Comparison of ENCODE assay signal across 18 cellular contexts in genomic region chr6:1377526-1378223, GRCh38. TPM values are rescaled to one million over a fixed set of nuclear protein-coding genes. Genes with fewer than 3 reads are reported as not detected.
DNase-seq lines count a peak whose midpoint lies in the region; ATAC-seq and TF ChIP-seq lines count a peak whose summit lies in the region.
"Had no signal": no experiment of that assay in that cellular context is flagged by ENCODE, and none has a peak within 500 bp of the region (broad histone marks: within the 10 kb centered on the region; RNA-seq: fewer than 3 reads in every experiment).

No MANE protein-coding gene starts in this region.

- intact Hi-C loops in activated T-helper 1 cell treated with anti-CD3 and anti-CD28 coated beads, Interleukin-12 subunit alpha, Interleukin-12 subunit beta, Interleukin-2, Interleukin-4 antibody, amounts not matched to agents 30 ng/mL and 10 ng/mL and 1 ng/mL, durations not matched to agents 14 hours and 24 hours and 36 hours (cut with micrococcal nuclease): loop anchor here (2.0 to 5.0 kb wide), 2 partner anchors 63 to 1850 kb away; partner anchors contain the start of gene TUBB2B
- intact Hi-C loops in lower lobe of right lung (cut with DNase I): no loop called here
- intact Hi-C loops in testis (cut with DNase I; ENCODE audit: low total_unique reads): no loop called here

- H3K27ac ChIP-seq in lower lobe of right lung (no peak overlapping the region), testis (no peak overlapping the region)
- H3K27ac ChIP-seq: uterus had no signal

- H3K27ac Mint-ChIP-seq in activated T-cell treated with anti-CD3 and anti-CD28 coated beads, Interleukin-2, amount 50 U/mL, for 72 hours: peak overlapping the region; percentile 83
- peak overlapping the region; percentile 68 for H3K27ac Mint-ChIP-seq in activated T-helper 1 cell treated with anti-CD3 and anti-CD28 coated beads, Interleukin-12 subunit alpha, Interleukin-12 subunit beta, Interleukin-2, Interleukin-4 antibody, amounts not matched to agents 30 ng/mL and 10 ng/mL and 1 ng/mL, durations not matched to agents 14 hours and 24 hours and 36 hours
- H3K27ac Mint-ChIP-seq: activated naive CD4-positive, alpha-beta T cell treated with anti-CD3 and anti-CD28 coated beads, Interleukin-2, amount 50 U/mL, for 72 hours had no signal

- no peaks in the 10 kb centered on the region for H3K36me3 Mint-ChIP-seq in activated T-cell treated with anti-CD3 and anti-CD28 coated beads, Interleukin-2, amount 50 U/mL, for 72 hours (ENCODE audit: insufficient read depth in 2 of 2)
- no peaks in the 10 kb centered on the region for H3K36me3 Mint-ChIP-seq in activated T-helper 1 cell treated with anti-CD3 and anti-CD28 coated beads, Interleukin-12 subunit alpha, Interleukin-12 subunit beta, Interleukin-2, Interleukin-4 antibody, amounts not matched to agents 30 ng/mL and 10 ng/mL and 1 ng/mL, durations not matched to agents 14 hours and 24 hours and 36 hours (ENCODE audit: low read depth)

- TF ChIP-seq CTCF in lower lobe of right lung (IDR thresholded peaks at IDR 0.05) (no peak), testis (IDR thresholded peaks at IDR 0.05) (no peak)

- peaks cover 83% of the 10 kb centered on the region for H3K27me3 ChIP-seq in lower lobe of right lung (ENCODE audit: low read depth)
- H3K27me3 ChIP-seq in testis: no peaks in the 10 kb centered on the region

- TF ChIP-seq POLR2A in testis (IDR thresholded peaks at IDR 0.05): no peak

- no peaks in the 10 kb centered on the region for H3K36me3 ChIP-seq in lower lobe of right lung
- H3K36me3 ChIP-seq in testis (ENCODE audit: low read depth, missing control alignments): no peaks in the 10 kb centered on the region
- H3K36me3 ChIP-seq: uterus had no signal

- H3K4me1 ChIP-seq in lower lobe of right lung (peaks cover 36% of the 10 kb centered on the region), testis (peaks cover 11% of the 10 kb centered on the region)

- H3K4me3 Mint-ChIP-seq in activated T-cell treated with anti-CD3 and anti-CD28 coated beads, Interleukin-2, amount 50 U/mL, for 72 hours: peak overlapping the region in 1 of 2 donors; percentile 19
- no peak overlapping the region for H3K4me3 Mint-ChIP-seq in activated T-helper 1 cell treated with anti-CD3 and anti-CD28 coated beads, Interleukin-12 subunit alpha, Interleukin-12 subunit beta, Interleukin-2, Interleukin-4 antibody, amounts not matched to agents 30 ng/mL and 10 ng/mL and 1 ng/mL, durations not matched to agents 14 hours and 24 hours and 36 hours

- no peak for ATAC-seq in activated T-cell treated with anti-CD3 and anti-CD28 coated beads, Interleukin-2, amount 50 U/mL, for 72 hours (replicated peaks in 1 of 2)
- ATAC-seq in lower lobe of right lung: no peak
- ATAC-seq in HG02759 (IDR thresholded peaks at IDR 0.05; ENCODE audit: unreplicated experiment): no peak
- ATAC-seq: activated naive CD4-positive, alpha-beta T cell treated with anti-CD3 and anti-CD28 coated beads, Interleukin-2, amount 50 U/mL, for 72 hours; Panc1 had no signal

- H3K27me3 Mint-ChIP-seq in activated T-cell treated with anti-CD3 and anti-CD28 coated beads, Interleukin-2, amount 50 U/mL, for 72 hours (ENCODE audit: low read depth): peaks cover 76% of the 10 kb centered on the region
- peaks cover 71% of the 10 kb centered on the region for H3K27me3 Mint-ChIP-seq in activated T-helper 1 cell treated with anti-CD3 and anti-CD28 coated beads, Interleukin-12 subunit alpha, Interleukin-12 subunit beta, Interleukin-2, Interleukin-4 antibody, amounts not matched to agents 30 ng/mL and 10 ng/mL and 1 ng/mL, durations not matched to agents 14 hours and 24 hours and 36 hours (ENCODE audit: insufficient read depth)

- no peak for DNase-seq in activated T-cell treated with anti-CD3 and anti-CD28 coated beads, Interleukin-2, amount 50 U/mL, for 72 hours
- no peak for DNase-seq in activated T-cell treated with anti-CD3 and anti-CD28 coated beads, Interleukin-2, amount 50 U/mL, for 1 hour
- DNase-seq in activated T-helper 1 cell treated with anti-CD3 and anti-CD28 coated beads, Interleukin-12 subunit alpha, Interleukin-12 subunit beta, Interleukin-2, Interleukin-4 antibody, amounts not matched to agents 30 ng/mL and 10 ng/mL and 1 ng/mL, durations not matched to agents 14 hours and 24 hours and 36 hours (ENCODE audit: low spot score): no peak
- no peak for DNase-seq in lower lobe of right lung
- no peak for DNase-seq in testis
- no peak for DNase-seq in midbrain (lab: John Stamatoyannopoulos, UW)
- DNase-seq in ecto neural progenitor cell (ENCODE audit: low spot score): no peak
- DNase-seq: activated CD8-positive, alpha-beta memory T cell treated with anti-CD3 and anti-CD28 coated beads, Interleukin-2, amount 50 U/mL, for 4 hours; effector memory CD4-positive, alpha-beta T cell; EL; NCI-H2107; stimulated activated naive CD4-positive, alpha-beta T cell; SW 1271; uterus had no signal

- H3K4me1 Mint-ChIP-seq in activated T-cell treated with anti-CD3 and anti-CD28 coated beads, Interleukin-2, amount 50 U/mL, for 72 hours (ENCODE audit: low read depth): peaks cover 16% of the 10 kb centered on the region
- H3K4me1 Mint-ChIP-seq in activated T-helper 1 cell treated with anti-CD3 and anti-CD28 coated beads, Interleukin-12 subunit alpha, Interleukin-12 subunit beta, Interleukin-2, Interleukin-4 antibody, amounts not matched to agents 30 ng/mL and 10 ng/mL and 1 ng/mL, durations not matched to agents 14 hours and 24 hours and 36 hours (ENCODE audit: low read depth): peaks cover 12% of the 10 kb centered on the region

- H3K9me3 ChIP-seq in lower lobe of right lung: no peaks in the 10 kb centered on the region
- H3K9me3 ChIP-seq in testis: no peaks in the 10 kb centered on the region
- H3K9me3 ChIP-seq: uterus had no signal

- 14 to 18% methylated on average over 21 of the region's 21 CpGs for WGBS in testis, 2 donors

- no peaks in the 10 kb centered on the region for H3K9me3 Mint-ChIP-seq in activated T-cell treated with anti-CD3 and anti-CD28 coated beads, Interleukin-2, amount 50 U/mL, for 72 hours
- no peaks in the 10 kb centered on the region for H3K9me3 Mint-ChIP-seq in activated T-helper 1 cell treated with anti-CD3 and anti-CD28 coated beads, Interleukin-12 subunit alpha, Interleukin-12 subunit beta, Interleukin-2, Interleukin-4 antibody, amounts not matched to agents 30 ng/mL and 10 ng/mL and 1 ng/mL, durations not matched to agents 14 hours and 24 hours and 36 hours
- H3K9me3 Mint-ChIP-seq: activated naive CD4-positive, alpha-beta T cell treated with anti-CD3 and anti-CD28 coated beads, Interleukin-2, amount 50 U/mL, for 72 hours had no signal

- H3K4me3 ChIP-seq in lower lobe of right lung (peak overlapping the region; percentile 22), testis (peak overlapping the region; percentile 25 to 36)
- H3K4me3 ChIP-seq: uterus had no signal

RNA-seq across cellular contexts. Expression of gene FOXF2, which starts 11.7 kb away (rescaled TPM):
- not detected for total RNA-seq in activated T-cell treated with anti-CD3 and anti-CD28 coated beads, Interleukin-2, amount 50 U/mL, for 72 hours
- total RNA-seq in activated T-helper 1 cell treated with anti-CD3 and anti-CD28 coated beads, Interleukin-12 subunit alpha, Interleukin-12 subunit beta, Interleukin-2, Interleukin-4 antibody, amounts not matched to agents 30 ng/mL and 10 ng/mL and 1 ng/mL, durations not matched to agents 14 hours and 24 hours and 36 hours: not detected in 2 replicates
- total RNA-seq in lower lobe of right lung: 13.2 TPM
- 1 to 10 TPM; 3.3 to 4.7 TPM for total RNA-seq in testis
- 1.2 TPM for polyA plus RNA-seq in testis (ENCODE audit: insufficient read depth, low read depth, low replicate concordance)
- total RNA-seq: activated naive CD4-positive, alpha-beta T cell treated with anti-CD3 and anti-CD28 coated beads, Interleukin-2, amount 50 U/mL, for 72 hours; fibroblast of villous mesenchyme; uterus had no signal
